ENCODE assay signal across 11 cellular contexts in the genomic region with DNA sequence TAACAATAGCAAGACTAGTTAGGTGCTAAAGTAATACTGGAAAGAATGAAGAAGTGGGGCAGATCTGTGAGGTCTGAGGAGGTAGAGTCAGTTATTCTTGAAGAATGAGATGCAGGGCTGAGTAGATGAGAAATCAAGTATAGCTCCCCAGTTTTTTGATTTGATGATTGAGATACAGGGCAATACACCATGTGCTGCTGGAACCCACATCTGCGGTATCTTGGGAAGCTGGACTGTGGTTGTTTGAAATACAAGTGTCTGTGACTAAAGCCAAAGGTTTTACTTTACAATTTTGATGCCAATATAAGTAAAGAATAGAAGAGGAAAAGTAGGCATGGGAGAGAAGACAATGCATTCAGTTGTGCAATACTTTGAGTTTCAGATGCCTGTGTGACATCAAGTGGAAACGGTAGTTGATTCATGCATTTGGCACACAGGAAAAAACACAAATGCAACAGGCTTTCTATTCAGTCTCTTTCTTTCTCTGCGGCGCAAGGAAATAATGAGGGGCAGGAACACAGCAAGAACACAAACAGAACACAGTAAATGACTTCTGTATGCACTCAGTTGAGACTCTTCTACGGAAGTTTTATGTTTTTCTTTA.
A peak's percentile ranks its signal among the peaks of the same experiment; 100 is the strongest.
DNase-seq lines count a peak whose midpoint lies in the region; ATAC-seq and TF ChIP-seq lines count a peak whose summit lies in the region.
"Had no signal": no experiment of that assay in that cellular context is flagged by ENCODE, and none has a peak within 500 bp of the region (broad histone marks: within the 10 kb centered on the region; RNA-seq: fewer than 3 reads in every experiment).

No MANE protein-coding gene starts in this region.

- TF ChIP-seq CTCF in endodermal cell (conservative IDR thresholded peaks at IDR 0.05) = no peak

- no peak for ATAC-seq in GM18517 (IDR thresholded peaks at IDR 0.05; ENCODE audit: unreplicated experiment)

- H2AFZ ChIP-seq in GM23248 = no peak overlapping the region

- peak overlapping the region; percentile 58 for H3K4me3 ChIP-seq in GM23248
- no peak overlapping the region for H3K4me3 ChIP-seq in endodermal cell (ENCODE audit: low read length)
- H3K4me3 ChIP-seq: pancreas, uterus had no signal

- H3K4me1 ChIP-seq in GM23248 (ENCODE audit: insufficient read depth) (peaks cover 54% of the 10 kb centered on the region), endodermal cell (ENCODE audit: control insufficient read depth, insufficient read depth, low read length) (peaks cover 6% of the 10 kb centered on the region)
- H3K4me1 ChIP-seq: pancreas, uterus had no signal

- H3K36me3 ChIP-seq in GM23248 (ENCODE audit: low read depth) (no peaks in the 10 kb centered on the region), endodermal cell (ENCODE audit: control insufficient read depth, insufficient read depth, low read length) (peaks cover 4% of the 10 kb centered on the region)
- H3K36me3 ChIP-seq: pancreas, uterus had no signal

- H3K9me3 ChIP-seq in GM23248 (ENCODE audit: low read depth) (peaks cover 14% of the 10 kb centered on the region), endodermal cell (ENCODE audit: control insufficient read depth, low read length) (peaks cover 39% of the 10 kb centered on the region)
- H3K9me3 ChIP-seq: pancreas, uterus had no signal

- no peaks in the 10 kb centered on the region for H3K27me3 Mint-ChIP-seq in endodermal cell (ENCODE audit: insufficient read depth)
- H3K27me3 Mint-ChIP-seq: central memory CD8-positive, alpha-beta T cell had no signal

- 0 out of 2 replicates have a peak, but pooled peaks cover 6% of the 10 kb centered on the region for H3K79me2 ChIP-seq in GM23248 (ENCODE audit: insufficient read depth)

- no peaks in the 10 kb centered on the region for H4K20me1 ChIP-seq in GM23248 (ENCODE audit: insufficient read depth)

- H3K27ac ChIP-seq in GM23248 (peak overlapping the region; percentile 88), endodermal cell (ENCODE audit: low read depth, low read length) (no peak overlapping the region)
- H3K27ac ChIP-seq: pancreas, uterus had no signal

- H3K4me3 Mint-ChIP-seq in endodermal cell = no peak overlapping the region
- H3K4me3 Mint-ChIP-seq: central memory CD8-positive, alpha-beta T cell had no signal

- WGBS in GM23248 (ENCODE audit: low coverage in 1 of 2, low lambda C conversion rate in 2 of 2, missing lambda C conversion rate in 2 of 2), 2 experiments = 1 to 3% methylated on average over 5 of the region's 5 CpGs
- 90 to 94% methylated on average over 1 to 4 of the region's 5 CpGs for WGBS in endodermal cell (ENCODE audit: insufficient coverage in 1 of 2, insufficient read length in 1 of 2), 2 experiments

- H3K27ac Mint-ChIP-seq in endodermal cell = no peak overlapping the region

- H3K4me2 ChIP-seq in GM23248 (ENCODE audit: unreplicated experiment) = peak overlapping the region; percentile 86

- in situ Hi-C loops in GM23248 (cut with MboI) = no loop called here

- H3K4me1 Mint-ChIP-seq in endodermal cell = peaks cover 15% of the 10 kb centered on the region
- H3K4me1 Mint-ChIP-seq: central memory CD8-positive, alpha-beta T cell had no signal

- H3K27me3 ChIP-seq in GM23248 (replicated peaks; ENCODE audit: insufficient read depth) (no peaks in the 10 kb centered on the region), endodermal cell (ENCODE audit: control insufficient read depth, insufficient read depth, low read length, poor library complexity, severe bottlenecking) (no peaks in the 10 kb centered on the region)
- H3K27me3 ChIP-seq: pancreas, uterus had no signal

- DNase-seq in GM23248 = peak; percentile 92
- DNase-seq in NOMO-1 (lab: John Stamatoyannopoulos, UW; ENCODE audit: unreplicated experiment in 2 of 2) = peak; percentile 10 to 53
- no peak for DNase-seq in endodermal cell
- DNase-seq in pons (ENCODE audit: low spot score) = peak; percentile 7
- DNase-seq in putamen (ENCODE audit: low spot score) = no peak
- DNase-seq in GOT3 (lab: John Stamatoyannopoulos, UW) = no peak
- no peak for DNase-seq in HT-29 (ENCODE audit: low spot score)
- DNase-seq: pancreas, uterus had no signal

- peaks cover 34% of the 10 kb centered on the region for H3F3A ChIP-seq in GM23248 (ENCODE audit: insufficient read depth)

- H3K9ac ChIP-seq in GM23248 (peak overlapping the region; percentile 59), endodermal cell (ENCODE audit: extremely low read depth, low read length, poor library complexity, severe bottlenecking) (peak overlapping the region; percentile 44)

- no peaks in the 10 kb centered on the region for H3K9me2 ChIP-seq in GM23248 (ENCODE audit: insufficient read depth)

- H3K9me3 Mint-ChIP-seq in endodermal cell = peaks cover 37% of the 10 kb centered on the region

- H3K36me3 Mint-ChIP-seq in endodermal cell (ENCODE audit: low read depth) = peaks cover 14% of the 10 kb centered on the region

Comparison
In these comparisons a context has a peak if more than half of its experiments do, and no peak if none do; other contexts are left out.
1. DNase-seq: peak in GM23248 (single experiment), NOMO-1 (2 of 2) and pons (single experiment); none in endodermal cell (single experiment), putamen (single experiment), GOT3 (single experiment) and HT-29 (single experiment).